ENCODE assay signal across 9 cellular contexts in the genomic region with DNA sequence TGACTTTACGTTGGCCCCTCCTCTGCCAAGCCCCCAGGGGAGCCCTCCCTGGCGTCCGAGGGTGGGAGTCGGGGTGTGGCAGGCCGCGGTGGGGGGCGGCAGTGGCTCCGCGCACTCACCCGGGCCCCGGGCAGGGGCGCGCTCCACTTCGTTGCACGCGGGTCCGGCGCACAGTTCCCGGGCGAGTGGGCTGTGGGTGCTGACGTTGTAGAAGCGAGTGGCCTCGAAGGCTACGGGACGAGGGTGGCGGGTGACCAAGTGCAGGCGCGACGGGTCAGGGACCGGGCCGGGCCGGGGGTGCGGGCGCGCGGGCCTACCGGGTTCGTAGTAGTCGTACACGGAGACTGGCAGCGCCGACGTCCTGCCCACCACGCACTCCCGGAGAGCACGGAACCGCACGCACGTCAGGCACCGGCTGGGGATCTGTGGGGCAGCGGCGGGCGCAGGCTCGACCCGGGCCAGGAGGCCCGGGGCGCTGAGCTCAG. TPM values are rescaled to one million over a fixed set of nuclear protein-coding genes. Genes with fewer than 3 reads are reported as not detected.
A peak's percentile ranks its signal among the peaks of the same experiment; 100 is the strongest.
DNase-seq lines count a peak whose midpoint lies in the region; ATAC-seq and TF ChIP-seq lines count a peak whose summit lies in the region.
"Had no signal": no experiment of that assay in that cellular context is flagged by ENCODE, and none has a peak within 500 bp of the region (broad histone marks: within the 10 kb centered on the region; RNA-seq: fewer than 3 reads in every experiment).

No MANE protein-coding gene starts in this region.

- ATAC-seq in Right ventricle myocardium inferior (peak; percentile 18), esophagus mucosa (peak; percentile 16)

- peaks cover 40% of the 10 kb centered on the region for H3K27me3 Mint-ChIP-seq in nephron progenitor cell (ENCODE audit: low read depth, poor library complexity)

- peaks cover 15% of the 10 kb centered on the region for H3K4me1 Mint-ChIP-seq in nephron progenitor cell

- no peak for TF ChIP-seq CTCF in nephron progenitor cell (IDR thresholded peaks at IDR 0.05)

- peak overlapping the region; percentile 82 for H3K4me3 Mint-ChIP-seq in nephron progenitor cell

- no peaks in the 10 kb centered on the region for H3K36me3 Mint-ChIP-seq in nephron progenitor cell (ENCODE audit: low read depth)

- no peaks in the 10 kb centered on the region for H3K9me3 Mint-ChIP-seq in nephron progenitor cell
- H3K9me3 Mint-ChIP-seq: stimulated activated naive CD8-positive, alpha-beta T cell treated with anti-CD3 and anti-CD28 coated beads, Interleukin-15, Interleukin-2, amounts not matched to agents 100 ng/mL and 50 ng/mL, for 24 hours had no signal

- DNase-seq in Right ventricle myocardium inferior (ENCODE audit: missing footprints) (peak; percentile 82), cardiac septum (ENCODE audit: low spot score) (no peak), OCI-M2 (lab: John Stamatoyannopoulos, UW; ENCODE audit: unreplicated experiment) (peak; percentile 93), nephron progenitor cell (no peak), kidney tubule cell (ENCODE audit: low spot score) (no peak), DMS 273 (lab: John Stamatoyannopoulos, UW; ENCODE audit: unreplicated experiment) (no peak)
- DNase-seq in NK-92 treated with Interleukin-12 subunit alpha and Interleukin-12 subunit beta, amount 100 ng/mL, for 24 hours (lab: John Stamatoyannopoulos, UW): no peak

- intact Hi-C loops in Right ventricle myocardium inferior (cut with DNase I) (loop anchor here (2.0 to 10.0 kb wide), 3 partner anchors 70 to 147 kb away; a partner anchor contains a TSS), cardiac septum (cut with DNase I) (loop anchor here (10.0 kb wide), 1 partner anchor 123 kb away; no protein-coding TSS in a partner anchor)

- H3K27ac Mint-ChIP-seq in nephron progenitor cell: no peak overlapping the region

RNA-seq across cellular contexts. Expression of a gene that starts 8.8 kb away (rescaled TPM):
- total RNA-seq in Right ventricle myocardium inferior (0.27 TPM), cardiac septum (0.70 TPM), esophagus mucosa (0.24 TPM)

Comparison
In these comparisons a context has a peak if more than half of its experiments do, and no peak if none do; other contexts are left out.
1. DNase-seq: peak in Right ventricle myocardium inferior (single experiment) and OCI-M2 (single experiment); none in cardiac septum (single experiment), nephron progenitor cell (single experiment), NK-92 treated with Interleukin-12 subunit alpha and Interleukin-12 subunit beta, amount 100 ng/mL, for 24 hours (single experiment), kidney tubule cell (single experiment) and DMS 273 (single experiment).